ENCODE assay signal across 21 cellular contexts in the genomic region with DNA sequence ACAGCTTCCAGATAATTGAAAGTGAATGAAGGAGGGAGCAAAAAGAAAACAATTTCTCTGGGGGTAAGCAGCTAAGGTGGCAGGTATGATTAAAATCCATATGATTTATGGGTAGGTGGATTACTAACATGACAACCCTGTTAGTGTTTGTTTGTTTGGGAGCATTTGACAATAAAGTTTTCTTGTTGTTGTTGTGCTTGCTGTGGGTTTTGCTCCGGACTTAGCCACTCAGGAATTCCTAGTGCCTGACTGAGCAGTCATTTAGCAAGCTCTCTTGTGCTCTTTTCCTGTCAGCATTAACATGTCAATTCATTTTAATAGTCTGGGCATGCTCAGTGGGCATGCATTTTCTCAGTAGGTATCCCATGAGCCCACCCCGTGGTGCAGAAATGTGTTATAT.
A peak's percentile ranks its signal among the peaks of the same experiment; 100 is the strongest.
DNase-seq lines count a peak whose midpoint lies in the region; ATAC-seq and TF ChIP-seq lines count a peak whose summit lies in the region.
"Had no signal": no experiment of that assay in that cellular context is flagged by ENCODE, and none has a peak within 500 bp of the region (broad histone marks: within the 10 kb centered on the region; RNA-seq: fewer than 3 reads in every experiment).

No MANE protein-coding gene starts in this region.

- WGBS in endodermal cell (ENCODE audit: insufficient coverage in 1 of 2, insufficient read length in 1 of 2), 2 experiments: 52% methylated on average over 2 of the region's 2 CpGs; no CpG with 5 or more reads in 1 of the 2 experiments

- peak; percentile 25 for DNase-seq in EH (ENCODE audit: low read depth)
- DNase-seq in NCI-H2171 (lab: John Stamatoyannopoulos, UW): peak; percentile 17
- DNase-seq in endodermal cell: no peak
- peak; percentile 25 for DNase-seq in myocyte (ENCODE audit: low read depth)
- no peak for DNase-seq in GM13976 (ENCODE audit: low spot score)
- DNase-seq in occipital lobe (lab: John Stamatoyannopoulos, UW): no peak
- no peak for DNase-seq in T-helper 1 cell
- DNase-seq: activated CD8-positive, alpha-beta T cell treated with anti-CD3 and anti-CD28 coated beads, Interleukin-2, amount 10 ng/mL, durations not matched to agents 7 days and 5 days; CD4-positive, CD25-positive, alpha-beta regulatory T cell; DMS79; hypothalamus; NCI-H1694; NCI-H446 treated with DMSO at 0.1 percent for 48 hours; posterior cingulate gyrus had no signal

- peak overlapping the region; percentile 4 for H3K27ac Mint-ChIP-seq in endodermal cell
- H3K27ac Mint-ChIP-seq: activated CD8-positive, alpha-beta T cell treated with anti-CD3 and anti-CD28 coated beads, Interleukin-2, amount 10 ng/mL, durations not matched to agents 7 days and 5 days; CD4-positive, CD25-positive, alpha-beta regulatory T cell; stimulated activated effector memory CD8-positive, alpha-beta T cell treated with anti-CD3 and anti-CD28 coated beads, Interleukin-12 subunit alpha, Interleukin-12 subunit beta, amount 100 ng/mL, for 72 hours; type B pancreatic cell had no signal

- H3K4me3 Mint-ChIP-seq in endodermal cell: no peak overlapping the region
- H3K4me3 Mint-ChIP-seq: activated CD8-positive, alpha-beta T cell treated with anti-CD3 and anti-CD28 coated beads, Interleukin-2, amount 10 ng/mL, durations not matched to agents 7 days and 5 days; CD4-positive, CD25-positive, alpha-beta regulatory T cell; stimulated activated effector memory CD8-positive, alpha-beta T cell treated with anti-CD3 and anti-CD28 coated beads, Interleukin-12 subunit alpha, Interleukin-12 subunit beta, amount 100 ng/mL, for 72 hours; type B pancreatic cell had no signal

- no peaks in the 10 kb centered on the region for H3K36me3 Mint-ChIP-seq in endodermal cell (ENCODE audit: low read depth)
- H3K36me3 Mint-ChIP-seq: CD4-positive, CD25-positive, alpha-beta regulatory T cell; stimulated activated effector memory CD8-positive, alpha-beta T cell treated with anti-CD3 and anti-CD28 coated beads, Interleukin-12 subunit alpha, Interleukin-12 subunit beta, amount 100 ng/mL, for 72 hours; type B pancreatic cell had no signal

- ATAC-seq in HG02840 (IDR thresholded peaks at IDR 0.05; ENCODE audit: low FRiP score, unreplicated experiment): no peak
- ATAC-seq: A549; activated CD8-positive, alpha-beta T cell treated with anti-CD3 and anti-CD28 coated beads, Interleukin-2, amount 10 ng/mL, durations not matched to agents 7 days and 5 days; HCT116; Right ventricle myocardium inferior; stimulated activated effector memory CD8-positive, alpha-beta T cell treated with anti-CD3 and anti-CD28 coated beads, Interleukin-12 subunit alpha, Interleukin-12 subunit beta, amount 100 ng/mL, for 72 hours had no signal

- H3K27me3 Mint-ChIP-seq in endodermal cell (ENCODE audit: insufficient read depth): no peaks in the 10 kb centered on the region
- H3K27me3 Mint-ChIP-seq: CD4-positive, CD25-positive, alpha-beta regulatory T cell had no signal

- H3K9me3 ChIP-seq in endodermal cell (ENCODE audit: control insufficient read depth, low read length): no peaks in the 10 kb centered on the region
- H3K9me3 ChIP-seq: A549 had no signal

- H3K36me3 ChIP-seq in endodermal cell (ENCODE audit: control insufficient read depth, insufficient read depth, low read length): no peaks in the 10 kb centered on the region

- no peak overlapping the region for H3K27ac ChIP-seq in endodermal cell (ENCODE audit: low read depth, low read length)
- H3K27ac ChIP-seq: A549, VCaP had no signal

- H3K27me3 ChIP-seq in endodermal cell (ENCODE audit: control insufficient read depth, insufficient read depth, low read length, poor library complexity, severe bottlenecking): no peaks in the 10 kb centered on the region

- no peak for TF ChIP-seq CTCF in endodermal cell (conservative IDR thresholded peaks at IDR 0.05)
- TF ChIP-seq CTCF in GM13976 (IDR thresholded peaks at IDR 0.05; ENCODE audit: borderline replicate concordance, control extremely low read depth, extremely low read depth, insufficient read depth, missing control alignments): no peak

- no peaks in the 10 kb centered on the region for H3K9me3 Mint-ChIP-seq in endodermal cell
- H3K9me3 Mint-ChIP-seq: stimulated activated effector memory CD8-positive, alpha-beta T cell treated with anti-CD3 and anti-CD28 coated beads, Interleukin-12 subunit alpha, Interleukin-12 subunit beta, amount 100 ng/mL, for 72 hours; type B pancreatic cell had no signal

- in situ Hi-C loops in GM13976 (cut with MboI; ENCODE audit: low sequenced_read_pairs, unreplicated experiment): no loop called here

- peaks cover 12% of the 10 kb centered on the region for H3K4me1 Mint-ChIP-seq in endodermal cell
- H3K4me1 Mint-ChIP-seq: CD4-positive, CD25-positive, alpha-beta regulatory T cell; stimulated activated effector memory CD8-positive, alpha-beta T cell treated with anti-CD3 and anti-CD28 coated beads, Interleukin-12 subunit alpha, Interleukin-12 subunit beta, amount 100 ng/mL, for 72 hours had no signal

- no peaks in the 10 kb centered on the region for H3K4me1 ChIP-seq in endodermal cell (ENCODE audit: control insufficient read depth, insufficient read depth, low read length)
- H3K4me1 ChIP-seq: A549 had no signal

- H3K9ac ChIP-seq in endodermal cell (ENCODE audit: extremely low read depth, low read length, poor library complexity, severe bottlenecking): no peak overlapping the region

- H3K4me3 ChIP-seq in endodermal cell (ENCODE audit: low read length): no peak overlapping the region
- H3K4me3 ChIP-seq: A549 had no signal

Comparison
In these comparisons a context has a peak if more than half of its experiments do, and no peak if none do; other contexts are left out.
1. DNase-seq: peak in EH (single experiment), NCI-H2171 (single experiment) and myocyte (single experiment); none in endodermal cell (single experiment), GM13976 (single experiment), occipital lobe (single experiment) and T-helper 1 cell (0 of 5).